1 cellular context compared by ENCODE assay signal in the genomic region with DNA sequence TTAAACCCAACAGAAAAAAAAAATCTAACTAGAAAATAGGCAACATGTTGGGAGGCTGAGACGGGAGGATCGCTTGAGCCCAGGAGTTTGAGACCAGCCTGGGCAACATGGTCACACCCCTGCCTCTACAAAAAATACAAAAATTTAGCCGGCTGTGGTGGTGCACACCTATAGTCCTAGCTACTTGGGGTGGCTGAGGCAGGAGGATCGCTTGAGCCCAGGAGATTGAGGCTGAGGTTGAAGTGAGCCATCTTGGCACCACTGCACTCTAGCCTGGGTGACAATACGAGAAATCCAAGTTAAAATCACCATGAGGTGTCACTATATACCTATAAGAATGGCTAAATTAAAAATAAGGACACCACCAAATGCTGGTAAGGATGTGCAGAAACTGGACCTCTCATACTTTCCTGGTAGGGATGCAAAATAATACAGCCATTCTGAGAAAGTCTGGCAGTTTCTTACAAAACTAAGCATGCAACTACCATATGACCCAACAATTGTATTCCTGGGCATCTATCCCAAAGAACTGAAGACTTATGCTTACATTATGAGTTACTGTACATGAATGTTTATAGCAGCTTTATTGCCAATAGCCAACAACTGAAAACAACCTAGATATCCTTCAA.
A peak's percentile ranks its signal among the peaks of the same experiment; 100 is the strongest.
TF ChIP-seq lines count a peak whose summit lies in the region.

No MANE protein-coding gene starts in this region.

TF ChIP-seq in HepG2, 621 proteins besides CTCF, POLR2A, EP300 and RAD21 (continued from another document):
- TF ChIP-seq, protein P1, sequence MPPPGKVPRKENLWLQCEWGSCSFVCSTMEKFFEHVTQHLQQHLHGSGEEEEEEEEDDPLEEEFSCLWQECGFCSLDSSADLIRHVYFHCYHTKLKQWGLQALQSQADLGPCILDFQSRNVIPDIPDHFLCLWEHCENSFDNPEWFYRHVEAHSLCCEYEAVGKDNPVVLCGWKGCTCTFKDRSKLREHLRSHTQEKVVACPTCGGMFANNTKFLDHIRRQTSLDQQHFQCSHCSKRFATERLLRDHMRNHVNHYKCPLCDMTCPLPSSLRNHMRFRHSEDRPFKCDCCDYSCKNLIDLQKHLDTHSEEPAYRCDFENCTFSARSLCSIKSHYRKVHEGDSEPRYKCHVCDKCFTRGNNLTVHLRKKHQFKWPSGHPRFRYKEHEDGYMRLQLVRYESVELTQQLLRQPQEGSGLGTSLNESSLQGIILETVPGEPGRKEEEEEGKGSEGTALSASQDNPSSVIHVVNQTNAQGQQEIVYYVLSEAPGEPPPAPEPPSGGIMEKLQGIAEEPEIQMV (CRISPR knock-in tag; IDR thresholded peaks at IDR 0.05; ENCODE audit: low read depth) = no peak
- TF ChIP-seq KDM5A (IDR thresholded peaks at IDR 0.05; ENCODE audit: borderline replicate concordance, low read length) = no peak
- TF ChIP-seq ZNF598 (CRISPR knock-in tag; IDR thresholded peaks at IDR 0.05; ENCODE audit: borderline replicate concordance) = no peak
- TF ChIP-seq ZNF616 (CRISPR knock-in tag; IDR thresholded peaks at IDR 0.05; ENCODE audit: low read depth) = 0 out of 2 replicates have a peak, but pooled peaks have one; percentile 58
- 0 out of 2 replicates have a peak, but pooled peaks have one; percentile 20 for TF ChIP-seq KMT2A (CRISPR knock-in tag; IDR thresholded peaks at IDR 0.05)
- no peak for TF ChIP-seq U2AF2 (IDR thresholded peaks at IDR 0.05; ENCODE audit: low read depth, low read length)
- no peak for TF ChIP-seq SMARCC2 (IDR thresholded peaks at IDR 0.05)
- peak; percentile 70; the same call in 1 of the 2 replicates for TF ChIP-seq ARID2 (CRISPR knock-in tag; IDR thresholded peaks at IDR 0.05; ENCODE audit: borderline replicate concordance)
- no peak for TF ChIP-seq REL (CRISPR knock-in tag; conservative IDR thresholded peaks at IDR 0.05)
- no peak for TF ChIP-seq DMAP1 (CRISPR knock-in tag; IDR thresholded peaks at IDR 0.05)
- TF ChIP-seq CENPX (CRISPR knock-in tag; IDR thresholded peaks at IDR 0.05) = no peak
- TF ChIP-seq, protein P2, sequence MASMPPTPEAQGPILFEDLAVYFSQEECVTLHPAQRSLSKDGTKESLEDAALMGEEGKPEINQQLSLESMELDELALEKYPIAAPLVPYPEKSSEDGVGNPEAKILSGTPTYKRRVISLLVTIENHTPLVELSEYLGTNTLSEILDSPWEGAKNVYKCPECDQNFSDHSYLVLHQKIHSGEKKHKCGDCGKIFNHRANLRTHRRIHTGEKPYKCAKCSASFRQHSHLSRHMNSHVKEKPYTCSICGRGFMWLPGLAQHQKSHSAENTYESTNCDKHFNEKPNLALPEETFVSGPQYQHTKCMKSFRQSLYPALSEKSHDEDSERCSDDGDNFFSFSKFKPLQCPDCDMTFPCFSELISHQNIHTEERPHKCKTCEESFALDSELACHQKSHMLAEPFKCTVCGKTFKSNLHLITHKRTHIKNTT (CRISPR knock-in tag; IDR thresholded peaks at IDR 0.05) = no peak
- TF ChIP-seq ZMYM4 (CRISPR knock-in tag; IDR thresholded peaks at IDR 0.05) = no peak
- TF ChIP-seq ZNF510 (CRISPR knock-in tag; IDR thresholded peaks at IDR 0.05; ENCODE audit: low read depth) = no peak
